28 cellular contexts compared by ENCODE assay signal in genomic region chr10:116450861-116451260, GRCh38. TPM values are rescaled to one million over a fixed set of nuclear protein-coding genes. Genes with fewer than 3 reads are reported as not detected.
"Had no signal": no experiment of that assay in that cellular context is flagged by ENCODE, and none has a peak within 500 bp of the region (broad histone marks: within the 10 kb centered on the region; RNA-seq: fewer than 3 reads in every experiment).

No MANE protein-coding gene starts in this region.

- ATAC-seq: mucosa of descending colon; naive thymus-derived CD4-positive, alpha-beta T cell; natural killer cell treated with Interleukin-12 subunit alpha and Interleukin-12 subunit beta and Interleukin-15 and Interleukin-18, amount 100 ng/mL, for 72 hours; right lobe of liver; stimulated activated memory B cell treated with anti-CD40 and anti-IgM and Interleukin-4, amounts not matched to agents 10 μg/mL and 1 μg/mL and 100 μg/mL, for 72 hours; stimulated activated naive CD8-positive, alpha-beta T cell treated with anti-CD3 and anti-CD28 coated beads, Interleukin-15, amount 100 ng/mL, for 72 hours had no signal

- H3K36me3 Mint-ChIP-seq: immature natural killer cell; mesothelial cell of epicardium; naive thymus-derived CD4-positive, alpha-beta T cell; natural killer cell treated with Interleukin-12 subunit alpha and Interleukin-12 subunit beta and Interleukin-15 and Interleukin-18, amount 100 ng/mL, for 72 hours; stimulated activated memory B cell treated with anti-CD40 and anti-IgM and Interleukin-4, amounts not matched to agents 10 μg/mL and 1 μg/mL and 100 μg/mL, for 72 hours; type B pancreatic cell had no signal

- H3K27me3 Mint-ChIP-seq: natural killer cell treated with Interleukin-12 subunit alpha and Interleukin-12 subunit beta and Interleukin-15 and Interleukin-18, amount 100 ng/mL, for 72 hours; progenitor cell of endocrine pancreas; stimulated activated memory B cell treated with anti-CD40 and anti-IgM and Interleukin-4, amounts not matched to agents 10 μg/mL and 1 μg/mL and 100 μg/mL, for 72 hours had no signal

- DNase-seq: hypothalamus; immature natural killer cell; kidney; left ventricle myocardium inferior; mesendoderm; mucosa of descending colon; naive thymus-derived CD4-positive, alpha-beta T cell; ovary; right lobe of liver; stimulated activated CD4-positive, alpha-beta T cell treated with anti-CD3 and anti-CD28 coated beads, Interleukin-1b, Interleukin-23, amount 100 ng/mL, for 48 hours; stimulated activated CD4-positive, alpha-beta T cell treated with anti-CD3 and anti-CD28 coated beads, Interleukin-2, amount 100 ng/mL, for 48 hours; stimulated activated CD4-positive, alpha-beta T cell treated with anti-CD3 and anti-CD28 coated beads, Interleukin-4, amount 100 ng/mL, for 4 hours; stimulated activated CD8-positive, alpha-beta memory T cell treated with anti-CD3 and anti-CD28 coated beads, Interleukin-4, amount 100 ng/mL, for 48 hours; stimulated activated naive CD4-positive, alpha-beta T cell treated with Interleukin-2 at 50 U/mL for 16 hours; stimulated activated naive CD8-positive, alpha-beta T cell treated with anti-CD3 and anti-CD28 coated beads, Interleukin-15, amount 100 ng/mL, for 72 hours; substantia nigra had no signal

- H3K4me3 Mint-ChIP-seq: immature natural killer cell; mesothelial cell of epicardium; naive thymus-derived CD4-positive, alpha-beta T cell; natural killer cell treated with Interleukin-12 subunit alpha and Interleukin-12 subunit beta and Interleukin-15 and Interleukin-18, amount 100 ng/mL, for 72 hours; stimulated activated memory B cell treated with anti-CD40 and anti-IgM and Interleukin-4, amounts not matched to agents 10 μg/mL and 1 μg/mL and 100 μg/mL, for 72 hours; stimulated activated naive CD8-positive, alpha-beta T cell treated with anti-CD3 and anti-CD28 coated beads, Interleukin-15, amount 100 ng/mL, for 72 hours; type B pancreatic cell had no signal

- H3K27ac Mint-ChIP-seq: immature natural killer cell; mesothelial cell of epicardium; naive thymus-derived CD4-positive, alpha-beta T cell; natural killer cell treated with Interleukin-12 subunit alpha and Interleukin-12 subunit beta and Interleukin-15 and Interleukin-18, amount 100 ng/mL, for 72 hours; progenitor cell of endocrine pancreas; stimulated activated memory B cell treated with anti-CD40 and anti-IgM and Interleukin-4, amounts not matched to agents 10 μg/mL and 1 μg/mL and 100 μg/mL, for 72 hours; stimulated activated naive CD8-positive, alpha-beta T cell treated with anti-CD3 and anti-CD28 coated beads, Interleukin-15, amount 100 ng/mL, for 72 hours; type B pancreatic cell had no signal

- H3K4me1 Mint-ChIP-seq: immature natural killer cell; mesothelial cell of epicardium; naive thymus-derived CD4-positive, alpha-beta T cell; stimulated activated memory B cell treated with anti-CD40 and anti-IgM and Interleukin-4, amounts not matched to agents 10 μg/mL and 1 μg/mL and 100 μg/mL, for 72 hours; stimulated activated naive CD8-positive, alpha-beta T cell treated with anti-CD3 and anti-CD28 coated beads, Interleukin-15, amount 100 ng/mL, for 72 hours had no signal

RNA-seq across cellular contexts. Expression of gene PNLIPRP3, which starts 23.2 kb away (rescaled TPM):
- total RNA-seq: kidney; left ventricle myocardium inferior; lung; mesothelial cell of epicardium; naive thymus-derived CD4-positive, alpha-beta T cell; natural killer cell treated with Interleukin-12 subunit alpha and Interleukin-12 subunit beta and Interleukin-15 and Interleukin-18, amount 100 ng/mL, for 72 hours; ovary; progenitor cell of endocrine pancreas; pulmonary artery endothelial cell; renal cortical epithelial cell; right atrium auricular region; right lobe of liver; temporal lobe; tibial nerve; urinary bladder had no signal
